ENCODE assay signal across 8 cellular contexts in the genomic region with DNA sequence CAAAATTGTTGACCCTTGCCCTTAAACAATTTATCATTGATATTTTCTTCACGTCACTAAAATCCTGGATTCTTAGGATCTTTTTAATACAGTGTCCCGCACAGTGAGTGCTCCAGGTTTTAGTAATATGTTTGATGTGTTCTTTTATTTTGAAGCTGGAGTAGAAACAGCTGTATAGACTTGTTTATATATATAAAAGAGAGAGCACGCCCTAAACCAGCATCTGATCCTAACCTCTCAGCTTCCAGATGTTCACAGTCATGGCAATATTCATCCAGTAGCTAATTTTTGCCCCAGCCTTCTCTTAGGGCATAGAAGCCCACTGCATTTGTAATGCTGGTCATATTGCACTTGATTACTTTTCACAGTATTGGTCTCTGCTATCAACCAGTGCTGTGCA.
"Had no signal": no experiment of that assay in that cellular context is flagged by ENCODE, and none has a peak within 500 bp of the region (broad histone marks: within the 10 kb centered on the region; RNA-seq: fewer than 3 reads in every experiment).

No MANE protein-coding gene starts in this region.

- H3K9me3 ChIP-seq: HAP-1 had no signal

- DNase-seq: GM23248, GOT3, H7, HFFc6 had no signal

- H3K4me3 ChIP-seq: GM23248, HAP-1 had no signal

- H3K36me3 ChIP-seq: HAP-1 had no signal

- FAIRE-seq: HepG2 had no signal

- H3K9ac ChIP-seq: GM23248 had no signal

- H3K27ac ChIP-seq: GM23248, HL-60 had no signal

- ATAC-seq: HCT116, HepG2 had no signal

- H2AFZ ChIP-seq: GM23248 had no signal

- H3K4me1 ChIP-seq: HAP-1 had no signal
